ENCODE assay signal across 12 cellular contexts in genomic region chr5:123087173-123088030, GRCh38. TPM values are rescaled to one million over a fixed set of nuclear protein-coding genes. Genes with fewer than 3 reads are reported as not detected.
DNase-seq lines count a peak whose midpoint lies in the region; ATAC-seq and TF ChIP-seq lines count a peak whose summit lies in the region.
"Had no signal": no experiment of that assay in that cellular context is flagged by ENCODE, and none has a peak within 500 bp of the region (broad histone marks: within the 10 kb centered on the region; RNA-seq: fewer than 3 reads in every experiment).

No MANE protein-coding gene starts in this region.

- TF ChIP-seq CTCF in Caco-2 (IDR thresholded peaks at IDR 0.05; ENCODE audit: insufficient read depth in 1 of 2, low read depth in 1 of 2, low read length in 1 of 2, severe bottlenecking in 1 of 2, unreplicated experiment in 1 of 2) (no peak), endodermal cell (conservative IDR thresholded peaks at IDR 0.05) (no peak), mucosa of descending colon (IDR thresholded peaks at IDR 0.05) (no peak)

- no peak for ATAC-seq in mucosa of descending colon
- ATAC-seq in HG03469 (IDR thresholded peaks at IDR 0.05; ENCODE audit: unreplicated experiment) = no peak
- ATAC-seq: activated T-helper 17 cell treated with anti-CD3 and anti-CD28 coated beads, Interleukin-2, amount 50 U/mL, for 72 hours had no signal

- H3K27me3 ChIP-seq in Caco-2 (replicated peaks; ENCODE audit: control insufficient read depth, insufficient read depth, low read length) = no peaks in the 10 kb centered on the region; the same call in none of the 2 replicates
- peaks cover 99% of the 10 kb centered on the region for H3K27me3 ChIP-seq in H7 (ENCODE audit: control insufficient read depth, insufficient read depth, low read length)
- H3K27me3 ChIP-seq in endodermal cell (ENCODE audit: control insufficient read depth, insufficient read depth, low read length, poor library complexity, severe bottlenecking) = peaks cover 99% of the 10 kb centered on the region
- peaks cover 44 to 99% (median 76%) of the 10 kb centered on the region in 3 experiments for H3K27me3 ChIP-seq in neuronal stem cell (ENCODE audit: control insufficient read depth in 3 of 3, insufficient read depth in 3 of 3, low read depth in 1 of 3, low read length in 3 of 3)

- POLR2A ChIA-PET in Caco-2 (lab: Charles Lee) = no interaction called here

- H3K9me3 Mint-ChIP-seq in Caco-2 (ENCODE audit: unreplicated experiment) = no peaks in the 10 kb centered on the region
- no peaks in the 10 kb centered on the region for H3K9me3 Mint-ChIP-seq in endodermal cell
- H3K9me3 Mint-ChIP-seq: activated T-helper 17 cell treated with anti-CD3 and anti-CD28 coated beads, Interleukin-2, amount 50 U/mL, for 72 hours had no signal

- DNase-seq in Caco-2 = no peak
- peak; percentile 53 for DNase-seq in H7
- DNase-seq in endodermal cell = peak; percentile 74
- no peak for DNase-seq in neuronal stem cell (ENCODE audit: low spot score)
- DNase-seq in hepatic stellate cell (ENCODE audit: low spot score) = no peak
- no peak for DNase-seq in mucosa of descending colon
- DNase-seq in cerebellar nuclear complex (lab: John Stamatoyannopoulos, UW) = no peak
- DNase-seq: NCI-H2171 treated with DMSO at 0.1 percent for 48 hours, T1000 had no signal

- no peak overlapping the region for H3K14ac ChIP-seq in neuronal stem cell (ENCODE audit: low read length)

- H3K27ac ChIP-seq in endodermal cell (ENCODE audit: low read depth, low read length) (no peak overlapping the region), neuronal stem cell (replicated peaks; ENCODE audit: low read length) (no peak overlapping the region)

- H3K36me3 Mint-ChIP-seq in Caco-2 (ENCODE audit: insufficient read depth, unreplicated experiment) = no peaks in the 10 kb centered on the region
- no peaks in the 10 kb centered on the region for H3K36me3 Mint-ChIP-seq in endodermal cell (ENCODE audit: low read depth)

- no peak overlapping the region for H4K8ac ChIP-seq in neuronal stem cell (ENCODE audit: low read depth, low read length)

- H4K91ac ChIP-seq in neuronal stem cell (ENCODE audit: low read depth, low read length, poor library complexity) = no peak overlapping the region

- BruUV-seq in Caco-2 (replicated peaks; lab: Mats Ljungman, UMichigan) = no TSS peak

- no peak overlapping the region for H3K4ac ChIP-seq in neuronal stem cell (ENCODE audit: low read length)

- H3K27ac Mint-ChIP-seq in Caco-2 (ENCODE audit: unreplicated experiment) = no peak overlapping the region
- no peak overlapping the region for H3K27ac Mint-ChIP-seq in endodermal cell
- H3K27ac Mint-ChIP-seq: activated T-helper 17 cell treated with anti-CD3 and anti-CD28 coated beads, Interleukin-2, amount 50 U/mL, for 72 hours had no signal

- H3K9ac ChIP-seq in endodermal cell (ENCODE audit: extremely low read depth, low read length, poor library complexity, severe bottlenecking) (no peak overlapping the region), neuronal stem cell (ENCODE audit: low read depth, low read length, poor library complexity) (no peak overlapping the region)

- no peak overlapping the region for H2BK5ac ChIP-seq in neuronal stem cell (ENCODE audit: low read length)

- H2BK15ac ChIP-seq in neuronal stem cell (ENCODE audit: low read length) = no peak overlapping the region

- H3K9me3 ChIP-seq in Caco-2 (no peaks in the 10 kb centered on the region), endodermal cell (ENCODE audit: control insufficient read depth, low read length) (no peaks in the 10 kb centered on the region), neuronal stem cell (replicated peaks in 1 of 2; ENCODE audit: control insufficient read depth in 2 of 2, insufficient read depth in 1 of 2, low read depth in 1 of 2, low read length in 2 of 2) (no peaks in the 10 kb centered on the region), mucosa of descending colon (no peaks in the 10 kb centered on the region)

- H3K36me3 ChIP-seq in Caco-2 (ENCODE audit: control insufficient read depth, insufficient read depth, low read length) = no peaks in the 10 kb centered on the region
- no peaks in the 10 kb centered on the region for H3K36me3 ChIP-seq in H7 (replicated peaks; ENCODE audit: control insufficient read depth, insufficient read depth, low read length)
- H3K36me3 ChIP-seq in endodermal cell (ENCODE audit: control insufficient read depth, insufficient read depth, low read length) = no peaks in the 10 kb centered on the region
- no peaks in the 10 kb centered on the region for H3K36me3 ChIP-seq in neuronal stem cell (replicated peaks in 1 of 2; ENCODE audit: control insufficient read depth in 2 of 2, insufficient read depth in 2 of 2, low read length in 2 of 2)
- no peaks in the 10 kb centered on the region for H3K36me3 ChIP-seq in mucosa of descending colon (ENCODE audit: low read depth)

- intact Hi-C loops in Caco-2 (cut with micrococcal nuclease; ENCODE audit: unreplicated experiment) = loop anchor here (5.0 kb wide), 1 partner anchor 50 kb away; the partner anchor contains the start of gene PPIC
- intact Hi-C loops in mucosa of descending colon (cut with DNase I, micrococcal nuclease) = no loop called here

- 2% methylated on average over 20 to 32 of the region's 32 CpGs for WGBS in endodermal cell (ENCODE audit: insufficient coverage in 1 of 2, insufficient read length in 1 of 2), 2 experiments
- no CpG with 5 or more reads among the region's 32 CpGs for WGBS in neuronal stem cell (ENCODE audit: extremely low coverage in 2 of 2, insufficient read length in 2 of 2, insufficient replicate concordance in 1 of 2), 2 donors

- H2AK5ac ChIP-seq in neuronal stem cell (ENCODE audit: low read depth, low read length) = no peak overlapping the region

- H3K4me3 Mint-ChIP-seq in Caco-2 (ENCODE audit: unreplicated experiment) (peak overlapping the region; percentile 85), endodermal cell (peak overlapping the region; percentile 59)
- H3K4me3 Mint-ChIP-seq: activated T-helper 17 cell treated with anti-CD3 and anti-CD28 coated beads, Interleukin-2, amount 50 U/mL, for 72 hours had no signal

- H2BK120ac ChIP-seq in neuronal stem cell (ENCODE audit: low read depth, low read length) = no peak overlapping the region

- no peak overlapping the region for H3K23ac ChIP-seq in neuronal stem cell (ENCODE audit: low read depth, low read length, poor library complexity)

- peaks cover 1% of the 10 kb centered on the region for H3K79me1 ChIP-seq in neuronal stem cell (ENCODE audit: low read depth, low read length)

- H3K4me2 ChIP-seq in neuronal stem cell (ENCODE audit: insufficient read depth, low read length, poor library complexity, severe bottlenecking) = peak overlapping the region; percentile 28

- H3K4me1 ChIP-seq in Caco-2 = 0 out of 2 replicates have a peak, but pooled peaks cover 3% of the 10 kb centered on the region
- H3K4me1 ChIP-seq in endodermal cell (ENCODE audit: control insufficient read depth, insufficient read depth, low read length) = peaks cover 21% of the 10 kb centered on the region
- H3K4me1 ChIP-seq in neuronal stem cell (ENCODE audit: control insufficient read depth in 2 of 2, insufficient read depth in 1 of 2, low read depth in 1 of 2, low read length in 2 of 2) = peaks cover 14 to 26% of the 10 kb centered on the region in 2 donors
- peaks cover 14% of the 10 kb centered on the region for H3K4me1 ChIP-seq in mucosa of descending colon (ENCODE audit: low read depth)

- H2BK12ac ChIP-seq in neuronal stem cell (ENCODE audit: low read length) = no peak overlapping the region

- peaks cover 6% of the 10 kb centered on the region for H3K4me1 Mint-ChIP-seq in Caco-2 (ENCODE audit: low read depth, unreplicated experiment)
- peaks cover 22% of the 10 kb centered on the region for H3K4me1 Mint-ChIP-seq in endodermal cell

- CTCF ChIA-PET in Caco-2 (lab: Charles Lee) = interaction anchor here (0.9 kb wide), 1 partner anchor 32 kb away, joined by 3 read pairs; no protein-coding TSS in a partner anchor

- H2AFZ ChIP-seq in neuronal stem cell (ENCODE audit: low read length) = peak overlapping the region; percentile 45

- H3K18ac ChIP-seq in neuronal stem cell (ENCODE audit: low read length) = no peak overlapping the region

- no peak overlapping the region for H3K4me3 ChIP-seq in Caco-2 (ENCODE audit: low read depth, low read length)
- peak overlapping the region; percentile 40; the same call in 1 of the 2 replicates for H3K4me3 ChIP-seq in H7 (ENCODE audit: insufficient read depth, low read depth, low read length)
- H3K4me3 ChIP-seq in endodermal cell (ENCODE audit: low read length) = peak overlapping the region; percentile 81
- H3K4me3 ChIP-seq in neuronal stem cell (ENCODE audit: low read length in 2 of 2) = no peak overlapping the region
- no peak overlapping the region for H3K4me3 ChIP-seq in mucosa of descending colon

- H3K27me3 Mint-ChIP-seq in Caco-2 (ENCODE audit: insufficient read depth, unreplicated experiment) (peaks cover 40% of the 10 kb centered on the region), endodermal cell (ENCODE audit: insufficient read depth) (peaks cover 95% of the 10 kb centered on the region)

RNA-seq across cellular contexts. Expression of gene PRDM6, which starts 1.6 kb away (rescaled TPM):
- total RNA-seq in Caco-2 (2022) (1.7 TPM in 2 replicates), endodermal cell (under 1 TPM; 0.13 to 0.66 TPM), mucosa of descending colon (10 to 100 TPM in 1 of 3 donors, 1 to 10 TPM in 2; 2.1 to 21.1 (median 2.2) TPM)
- 0.21 TPM in 1 of 2 replicates, not detected in the other for total RNA-seq in H7 (2014; rRNA removed; shearing (Covaris generic))
- 0.43 TPM for polyA plus RNA-seq in endodermal cell (2013, experiment 1 of 2)
- 0.33 TPM for polyA plus RNA-seq in endodermal cell (2013, experiment 2 of 2)
- polyA plus RNA-seq in neuronal stem cell (2013, experiment 1 of 2) = 0.01 TPM
- polyA plus RNA-seq in neuronal stem cell (2013, experiment 2 of 2) = 0.01 TPM
- total RNA-seq: LHCN-M2 had no signal

RNA-seq across cellular contexts. Expression of gene PPIC, which starts 50.9 kb away (rescaled TPM):
- total RNA-seq in Caco-2 (2022) (46.7 and 50.6 TPM in 2 replicates), endodermal cell (10 to 100 TPM; 25.7 to 36.4 TPM), mucosa of descending colon (10 to 100 TPM; 49.7 to 68.8 (median 50.8) TPM)
- total RNA-seq in H7 (2014; rRNA removed; shearing (Covaris generic)) = 12.6 and 13.0 TPM in 2 replicates
- 7.3 TPM for polyA plus RNA-seq in endodermal cell (2013, experiment 1 of 2)
- 8.8 TPM for polyA plus RNA-seq in endodermal cell (2013, experiment 2 of 2)
- polyA plus RNA-seq in neuronal stem cell (2013, experiment 1 of 2) = 0.04 TPM
- polyA plus RNA-seq in neuronal stem cell (2013, experiment 2 of 2) = 0.06 TPM
- total RNA-seq: activated T-helper 17 cell treated with anti-CD3 and anti-CD28 coated beads, Interleukin-2, amount 50 U/mL, for 72 hours had no signal

Comparison
In these comparisons a context has a peak if more than half of its experiments do, and no peak if none do; other contexts are left out.
1. DNase-seq: peak in H7 (single experiment) and endodermal cell (single experiment); none in Caco-2 (0 of 2), neuronal stem cell (single experiment), hepatic stellate cell (single experiment), mucosa of descending colon (0 of 3) and cerebellar nuclear complex (0 of 2).
2. H3K4me3 ChIP-seq: peak in H7 (single experiment) and endodermal cell (single experiment); none in Caco-2 (single experiment), neuronal stem cell (0 of 2) and mucosa of descending colon (single experiment).